8 cellular contexts compared by ENCODE assay signal in genomic region chr13:110371550-110372465, GRCh38.
DNase-seq lines count a peak whose midpoint lies in the region; ATAC-seq and TF ChIP-seq lines count a peak whose summit lies in the region.

No MANE protein-coding gene starts in this region.

- H3K4ac ChIP-seq in neuronal stem cell (ENCODE audit: low read length), result no peak overlapping the region

- CTCF ChIA-PET in RWPE1 (lab: Yijun Ruan, JAX), result no interaction called here

- H3K79me1 ChIP-seq in neuronal stem cell (ENCODE audit: low read depth, low read length), result no peaks in the 10 kb centered on the region

- no peak overlapping the region for H3K23ac ChIP-seq in neuronal stem cell (ENCODE audit: low read depth, low read length, poor library complexity)

- no peak overlapping the region for H2BK15ac ChIP-seq in neuronal stem cell (ENCODE audit: low read length)

- H3K9ac ChIP-seq in neuronal stem cell (ENCODE audit: low read depth, low read length, poor library complexity), result no peak overlapping the region

- ATAC-seq in GM18502 (IDR thresholded peaks at IDR 0.05; ENCODE audit: poor library complexity, unreplicated experiment) (peak; percentile 81), HG02678 (IDR thresholded peaks at IDR 0.05; ENCODE audit: unreplicated experiment) (peak; percentile 87), GM19035 (IDR thresholded peaks at IDR 0.05; ENCODE audit: unreplicated experiment) (no peak)

- in situ Hi-C loops in astrocyte of the spinal cord (cut with HindIII; ENCODE audit: low sequenced_read_pairs), result no loop called here
- in situ Hi-C loops in HAP-1 (cut with MboI; ENCODE audit: low sequenced_read_pairs), result no loop called here

- H3K27ac ChIP-seq in neuronal stem cell (replicated peaks; ENCODE audit: low read length), result no peak overlapping the region
- no peak overlapping the region for H3K27ac ChIP-seq in RWPE1

- no peak overlapping the region for H2BK5ac ChIP-seq in neuronal stem cell (ENCODE audit: low read length)

- no peak overlapping the region for H2BK12ac ChIP-seq in neuronal stem cell (ENCODE audit: low read length)

- TF ChIP-seq CTCF in astrocyte of the spinal cord (IDR thresholded peaks at IDR 0.05; ENCODE audit: low read depth, low read length) (no peak), RWPE1 (conservative IDR thresholded peaks at IDR 0.05; ENCODE audit: low read depth) (no peak)

- H3K27me3 ChIP-seq in neuronal stem cell (ENCODE audit: control insufficient read depth in 3 of 3, insufficient read depth in 3 of 3, low read depth in 1 of 3, low read length in 3 of 3) (no peaks in the 10 kb centered on the region), HAP-1 (ENCODE audit: low read depth) (0 out of 2 replicates have a peak, but pooled peaks cover 12% of the 10 kb centered on the region)

- DNase-seq in astrocyte of the spinal cord (ENCODE audit: low read depth, low spot score), result peak; percentile 45
- DNase-seq in neuronal stem cell (ENCODE audit: low spot score), result no peak
- DNase-seq in HAP-1 (ENCODE audit: low spot score in 2 of 2), result no peak
- DNase-seq in activated CD4-positive, CD25-positive, alpha-beta regulatory T cell treated with anti-CD3 and anti-CD28 coated beads, Interleukin-2, amount 50 U/mL, for 72 hours, result no peak
- no peak for DNase-seq in RWPE1 (ENCODE audit: low spot score)

- H3K9me3 ChIP-seq in neuronal stem cell (replicated peaks in 1 of 2; ENCODE audit: control insufficient read depth in 2 of 2, insufficient read depth in 1 of 2, low read depth in 1 of 2, low read length in 2 of 2), result no peaks in the 10 kb centered on the region
- no peaks in the 10 kb centered on the region for H3K9me3 ChIP-seq in HAP-1

- peaks cover 0 to 8% of the 10 kb centered on the region in 2 donors for H3K36me3 ChIP-seq in neuronal stem cell (replicated peaks in 1 of 2; ENCODE audit: control insufficient read depth in 2 of 2, insufficient read depth in 2 of 2, low read length in 2 of 2)
- no peaks in the 10 kb centered on the region for H3K36me3 ChIP-seq in HAP-1 (replicated peaks)

- H2AK5ac ChIP-seq in neuronal stem cell (ENCODE audit: low read depth, low read length), result no peak overlapping the region

- H4K8ac ChIP-seq in neuronal stem cell (ENCODE audit: low read depth, low read length), result no peak overlapping the region

- no CpG with 5 or more reads among the region's 20 CpGs for WGBS in neuronal stem cell (ENCODE audit: extremely low coverage in 2 of 2, insufficient read length in 2 of 2, insufficient replicate concordance in 1 of 2), 2 donors

- H4K91ac ChIP-seq in neuronal stem cell (ENCODE audit: low read depth, low read length, poor library complexity), result no peak overlapping the region

- no peak overlapping the region for H3K4me2 ChIP-seq in neuronal stem cell (ENCODE audit: insufficient read depth, low read length, poor library complexity, severe bottlenecking)

- H2AFZ ChIP-seq in neuronal stem cell (ENCODE audit: low read length), result peak overlapping the region; percentile 64

- no peak overlapping the region for H3K18ac ChIP-seq in neuronal stem cell (ENCODE audit: low read length)

- H3K4me3 ChIP-seq in astrocyte of the spinal cord (ENCODE audit: low read depth, low read length) (no peak overlapping the region), neuronal stem cell (ENCODE audit: low read length in 2 of 2) (peak overlapping the region in 1 of 2 donors; percentile 11), HAP-1 (no peak overlapping the region)

- H3K4me1 ChIP-seq in neuronal stem cell (ENCODE audit: control insufficient read depth in 2 of 2, insufficient read depth in 1 of 2, low read depth in 1 of 2, low read length in 2 of 2), result peaks cover 3 to 13% of the 10 kb centered on the region in 2 donors
- H3K4me1 ChIP-seq in HAP-1, result no peaks in the 10 kb centered on the region

- POLR2A ChIA-PET in RWPE1 (lab: Yijun Ruan, JAX; ENCODE audit: low non-redundant PET), result no interaction called here

- H2BK120ac ChIP-seq in neuronal stem cell (ENCODE audit: low read depth, low read length), result no peak overlapping the region

- no peak overlapping the region for H3K14ac ChIP-seq in neuronal stem cell (ENCODE audit: low read length)
